In genomic region chr19:51570962-51571575, GRCh38 we compare ENCODE assay signal across 8 cellular contexts. TPM values are rescaled to one million over a fixed set of nuclear protein-coding genes. Genes with fewer than 3 reads are reported as not detected.
A peak's percentile ranks its signal among the peaks of the same experiment; 100 is the strongest.
DNase-seq lines count a peak whose midpoint lies in the region; ATAC-seq and TF ChIP-seq lines count a peak whose summit lies in the region.

ZNF175 (plus strand) TSS chr19:51571283; CDS start chr19:51573330, 2,047 bp downstream.

- peaks cover 17 to 46% (median 28%) of the 10 kb centered on the region in 4 donors for H3K4me1 Mint-ChIP-seq in CD4-positive, CD25-positive, alpha-beta regulatory T cell

- no peak for TF ChIP-seq CTCF in OCI-LY3 (IDR thresholded peaks at IDR 0.05; ENCODE audit: low read depth, low read length)
- TF ChIP-seq CTCF in epithelial cell of proximal tubule (conservative IDR thresholded peaks at IDR 0.05; ENCODE audit: low read depth, low read length) = no peak

- H3K27ac Mint-ChIP-seq in CD4-positive, CD25-positive, alpha-beta regulatory T cell = peak within 1 kb of the TSS; percentile 55 to 95 (median 79)

- H3K4me2 ChIP-seq in OCI-LY3 (ENCODE audit: low read length) = peak within 1 kb of the TSS; percentile 99

- no peaks in the 10 kb centered on the region for H3K9me3 ChIP-seq in CD4-positive, CD25-positive, alpha-beta regulatory T cell (ENCODE audit: control insufficient read depth in 2 of 2, low read length in 2 of 2)
- H3K9me3 ChIP-seq in OCI-LY3 (ENCODE audit: insufficient read depth, low read length) (no peaks in the 10 kb centered on the region), mononuclear cell (ENCODE audit: low read depth, low read length) (no peaks in the 10 kb centered on the region)

- H3K36me3 Mint-ChIP-seq in CD4-positive, CD25-positive, alpha-beta regulatory T cell = peaks cover 31% of the 10 kb centered on the region

- no peaks in the 10 kb centered on the region for H4K20me1 ChIP-seq in OCI-LY3 (ENCODE audit: insufficient read depth, low read length)

- peaks cover 13% of the 10 kb centered on the region for H3K79me2 ChIP-seq in OCI-LY3 (ENCODE audit: low read length)

- H2AFZ ChIP-seq in OCI-LY3 (ENCODE audit: low read depth, low read length) = peak within 1 kb of the TSS; percentile 100

- H3K4me3 ChIP-seq in CD4-positive, CD25-positive, alpha-beta regulatory T cell (ENCODE audit: low read depth, low read length) = peak within 1 kb of the TSS; percentile 87
- peak within 1 kb of the TSS; percentile 88 for H3K4me3 ChIP-seq in OCI-LY3 (ENCODE audit: low read length)
- H3K4me3 ChIP-seq in epithelial cell of proximal tubule (ENCODE audit: low read depth, low read length) = peak within 1 kb of the TSS; percentile 68
- peak within 1 kb of the TSS; percentile 74 for H3K4me3 ChIP-seq in mononuclear cell (ENCODE audit: low read length)

- DNase-seq in CD4-positive, CD25-positive, alpha-beta regulatory T cell = peak; percentile 70 to 91 (median 73)
- peak; percentile 99 for DNase-seq in HT-29 (ENCODE audit: low spot score)
- peak; percentile 86 for DNase-seq in activated T-cell treated with anti-CD3 and anti-CD28 coated beads for 24 hours (ENCODE audit: low read depth)
- peak; percentile 76 for DNase-seq in epithelial cell of proximal tubule (ENCODE audit: low read depth)
- peak; percentile 68 to 70 for DNase-seq in stimulated activated CD8-positive, alpha-beta memory T cell treated with anti-CD3 and anti-CD28 coated beads, Interleukin-2, amount 100 ng/mL, for 1 hour (ENCODE audit: low read depth in 2 of 2)

- H3K27me3 ChIP-seq in CD4-positive, CD25-positive, alpha-beta regulatory T cell (ENCODE audit: control insufficient read depth, insufficient read depth, low read length) = peaks cover 8% of the 10 kb centered on the region
- H3K27me3 ChIP-seq in OCI-LY3 (ENCODE audit: low read depth, low read length) = peaks cover 12% of the 10 kb centered on the region
- no peaks in the 10 kb centered on the region for H3K27me3 ChIP-seq in mononuclear cell (ENCODE audit: insufficient read depth, low read length)

- H3K36me3 ChIP-seq in CD4-positive, CD25-positive, alpha-beta regulatory T cell (ENCODE audit: control insufficient read depth, insufficient read depth, low read length) = peaks cover 18% of the 10 kb centered on the region
- H3K36me3 ChIP-seq in OCI-LY3 (replicated peaks; ENCODE audit: low read depth, low read length) = peaks cover 9% of the 10 kb centered on the region

- peak; percentile 88 to 91 for ATAC-seq in CD4-positive, CD25-positive, alpha-beta regulatory T cell (ENCODE audit: low read depth in 2 of 2)
- peak; percentile 70 for ATAC-seq in GM19463 (IDR thresholded peaks at IDR 0.05; ENCODE audit: unreplicated experiment)

- no peak within 1 kb of the TSS for H3K27ac ChIP-seq in CD4-positive, CD25-positive, alpha-beta regulatory T cell (ENCODE audit: insufficient read depth, low read length, poor library complexity, severe bottlenecking)
- 0 out of 2 replicates have a peak within 1 kb of the TSS, but pooled peaks have one; percentile 10 for H3K27ac ChIP-seq in OCI-LY3 (ENCODE audit: low read length)

- H3K4me3 Mint-ChIP-seq in CD4-positive, CD25-positive, alpha-beta regulatory T cell = peak within 1 kb of the TSS; percentile 95 to 99 (median 97)

- H3K9me3 Mint-ChIP-seq in CD4-positive, CD25-positive, alpha-beta regulatory T cell = peaks cover 0 to 3% (median 0%) of the 10 kb centered on the region in 7 donors

- H3K27me3 Mint-ChIP-seq in CD4-positive, CD25-positive, alpha-beta regulatory T cell = peaks cover 22% of the 10 kb centered on the region

- peak within 1 kb of the TSS; percentile 78 for H3K9ac ChIP-seq in OCI-LY3 (ENCODE audit: low read length)

- H3K4me1 ChIP-seq in CD4-positive, CD25-positive, alpha-beta regulatory T cell (ENCODE audit: control insufficient read depth, insufficient read depth, low read length, poor library complexity, severe bottlenecking) = peaks cover 17% of the 10 kb centered on the region
- H3K4me1 ChIP-seq in OCI-LY3 (ENCODE audit: low read length) = peaks cover 20% of the 10 kb centered on the region
- peaks cover 23% of the 10 kb centered on the region for H3K4me1 ChIP-seq in mononuclear cell (ENCODE audit: insufficient read depth, low read length)

RNA-seq across cellular contexts. Expression of gene ZNF175, which starts in this region (rescaled TPM):
- total RNA-seq in CD4-positive, CD25-positive, alpha-beta regulatory T cell = 5.2 TPM
- polyA plus RNA-seq in CD4-positive, CD25-positive, alpha-beta regulatory T cell = 1 to 10 TPM in 3 of 4 donors, under 1 TPM in 1; 0.88 to 3.8 (median 2.5) TPM
- 1.1 and 1.8 TPM in 2 replicates for total RNA-seq in HT-29 (2014; rRNA removed; shearing (Covaris generic))
- total RNA-seq in epithelial cell of proximal tubule (1.7 and 4.2 TPM in 2 replicates), mononuclear cell (0.73 TPM)
